In genomic region chr3:88324788-88325187, GRCh38 we compare ENCODE assay signal across 28 cellular contexts.
"Had no signal": no experiment of that assay in that cellular context is flagged by ENCODE, and none has a peak within 500 bp of the region (broad histone marks: within the 10 kb centered on the region; RNA-seq: fewer than 3 reads in every experiment).

No MANE protein-coding gene starts in this region.

- H3K9ac ChIP-seq: parathyroid adenoma had no signal

- H3K27me3 Mint-ChIP-seq: stimulated activated naive B cell treated with anti-CD40 and anti-IgM and Interleukin-4, amounts not matched to agents 10 μg/mL and 1 μg/mL and 100 μg/mL, for 72 hours had no signal

- H3K27me3 ChIP-seq: neutrophil, right atrium auricular region, right lobe of liver, stomach, testis, thyroid gland, transverse colon, upper lobe of left lung, vagina had no signal

- H3K36me3 ChIP-seq: left ventricle myocardium inferior, neutrophil, right atrium auricular region, right lobe of liver, stomach, thyroid gland, transverse colon, upper lobe of left lung, vagina had no signal

- H3K79me2 ChIP-seq: parathyroid adenoma had no signal

- H3K36me3 Mint-ChIP-seq: immature natural killer cell; mesothelial cell of epicardium; naive thymus-derived CD4-positive, alpha-beta T cell; stimulated activated naive B cell treated with anti-CD40 and anti-IgM and Interleukin-4, amounts not matched to agents 10 μg/mL and 1 μg/mL and 100 μg/mL, for 72 hours had no signal

- H3K4me3 Mint-ChIP-seq: immature natural killer cell; mesothelial cell of epicardium; naive thymus-derived CD4-positive, alpha-beta T cell; nephron; neural crest cell; stimulated activated naive B cell treated with anti-CD40 and anti-IgM and Interleukin-4, amounts not matched to agents 10 μg/mL and 1 μg/mL and 100 μg/mL, for 72 hours had no signal

- H3K4me1 Mint-ChIP-seq: immature natural killer cell; naive thymus-derived CD4-positive, alpha-beta T cell; nephron; neural crest cell had no signal

- H3K4me1 ChIP-seq: left ventricle myocardium inferior, parathyroid adenoma, psoas muscle, right atrium auricular region, right lobe of liver, stomach, testis, thyroid gland, upper lobe of left lung, vagina had no signal

- H3K9me3 ChIP-seq: left ventricle myocardium inferior, neutrophil, psoas muscle, right atrium auricular region, right lobe of liver, stomach, testis, thyroid gland, transverse colon, upper lobe of left lung, vagina had no signal

- H3K27ac Mint-ChIP-seq: immature natural killer cell; mesothelial cell of epicardium; naive thymus-derived CD4-positive, alpha-beta T cell; nephron; stimulated activated naive B cell treated with anti-CD40 and anti-IgM and Interleukin-4, amounts not matched to agents 10 μg/mL and 1 μg/mL and 100 μg/mL, for 72 hours had no signal

- H3K4me3 ChIP-seq: left ventricle myocardium inferior, lung, psoas muscle, right atrium auricular region, right lobe of liver, stomach, testis, thyroid gland, transverse colon, upper lobe of left lung, vagina had no signal

- ATAC-seq: naive thymus-derived CD4-positive, alpha-beta T cell; psoas muscle; stimulated activated naive B cell treated with anti-CD40 and anti-IgM and Interleukin-4, amounts not matched to agents 10 μg/mL and 1 μg/mL and 100 μg/mL, for 72 hours; stimulated activated naive CD8-positive, alpha-beta T cell treated with anti-CD3 and anti-CD28 coated beads, Interleukin-15, Interleukin-2, amounts not matched to agents 100 U/mL and 50 U/mL, for 24 hours had no signal

- H3K9me3 Mint-ChIP-seq: mesothelial cell of epicardium, nephron, neural crest cell had no signal

- H2AFZ ChIP-seq: parathyroid adenoma had no signal

- DNase-seq: hippocampal formation; immature natural killer cell; kidney; left ventricle myocardium inferior; mesendoderm; naive thymus-derived CD4-positive, alpha-beta T cell; occipital lobe; psoas muscle; right lobe of liver; stimulated activated CD4-positive, alpha-beta T cell treated with anti-CD3 and anti-CD28 coated beads, Interleukin-12 subunit alpha, Interleukin-12 subunit beta, amount 100 ng/mL, for 4 hours; stimulated activated CD4-positive, alpha-beta T cell treated with anti-CD3 and anti-CD28 coated beads, Interleukin-15, amount 100 ng/mL, for 24 hours; stimulated activated CD4-positive, alpha-beta T cell treated with anti-CD3 and anti-CD28 coated beads, Interleukin-2, amount 100 ng/mL, for 24 hours; stimulated activated CD4-positive, alpha-beta T cell treated with anti-CD3 and anti-CD28 coated beads, Interleukin-4, amount 100 ng/mL, for 1 hour; stimulated activated naive B cell treated with anti-CD40 and anti-IgM and Interleukin-4, amounts not matched to agents 10 μg/mL and 1 μg/mL and 100 μg/mL, for 72 hours; stimulated activated naive CD8-positive, alpha-beta T cell treated with anti-CD3 and anti-CD28 coated beads, Interleukin-15, Interleukin-2, amounts not matched to agents 100 U/mL and 50 U/mL, for 24 hours; stomach; testis; thyroid gland; transverse colon; upper lobe of left lung had no signal

- H3K27ac ChIP-seq: left ventricle myocardium inferior, neutrophil, parathyroid adenoma, psoas muscle, right atrium auricular region, right lobe of liver, stomach, testis, thyroid gland, transverse colon, upper lobe of left lung, vagina had no signal
